13 cellular contexts compared by ENCODE assay signal in genomic region chr12:27966870-27967269, GRCh38. TPM values are rescaled to one million over a fixed set of nuclear protein-coding genes. Genes with fewer than 3 reads are reported as not detected.
A peak's percentile ranks its signal among the peaks of the same experiment; 100 is the strongest.
DNase-seq lines count a peak whose midpoint lies in the region; ATAC-seq and TF ChIP-seq lines count a peak whose summit lies in the region.
"Had no signal": no experiment of that assay in that cellular context is flagged by ENCODE, and none has a peak within 500 bp of the region (broad histone marks: within the 10 kb centered on the region; RNA-seq: fewer than 3 reads in every experiment).

No MANE protein-coding gene starts in this region.

- no peak overlapping the region for H2BK120ac ChIP-seq in mesenchymal stem cell (ENCODE audit: low read depth, low read length)

- H3K4ac ChIP-seq in mesenchymal stem cell (ENCODE audit: low read depth in 1 of 2, low read length in 2 of 2), result no peak overlapping the region

- no peak overlapping the region for H3K23ac ChIP-seq in mesenchymal stem cell (ENCODE audit: low read length in 2 of 2)

- no peak for TF ChIP-seq POLR2A in Peyer's patch (IDR thresholded peaks at IDR 0.05)

- no peak overlapping the region for H3K14ac ChIP-seq in mesenchymal stem cell (ENCODE audit: low read length in 2 of 2)

- ATAC-seq in GM19023 (IDR thresholded peaks at IDR 0.05; ENCODE audit: unreplicated experiment), result no peak
- ATAC-seq: left colon had no signal

- H2AK5ac ChIP-seq in mesenchymal stem cell (ENCODE audit: low read length, severe bottlenecking), result no peak overlapping the region

- no peak overlapping the region for H4K8ac ChIP-seq in mesenchymal stem cell (ENCODE audit: low read length)

- H4K91ac ChIP-seq in mesenchymal stem cell (ENCODE audit: low read length), result no peak overlapping the region

- H2AFZ ChIP-seq in mesenchymal stem cell (ENCODE audit: low read depth, low read length), result no peak overlapping the region

- H3K27me3 ChIP-seq in mesenchymal stem cell (ENCODE audit: control insufficient read depth in 1 of 2, insufficient read depth in 1 of 2, low read length in 2 of 2) (peaks cover 0 to 9% of the 10 kb centered on the region in 2 experiments), Peyer's patch (peaks cover 0 to 23% of the 10 kb centered on the region in 2 donors)

- no peak overlapping the region for H2BK5ac ChIP-seq in mesenchymal stem cell (ENCODE audit: low read depth, low read length, poor library complexity, severe bottlenecking)

- peak overlapping the region; percentile 74 for H3K27ac ChIP-seq in mesenchymal stem cell (ENCODE audit: low read length, poor library complexity, severe bottlenecking)
- H3K27ac ChIP-seq in Peyer's patch, result no peak overlapping the region
- H3K27ac ChIP-seq: tibial nerve had no signal

- H2BK15ac ChIP-seq in mesenchymal stem cell (ENCODE audit: low read depth, poor library complexity, severe bottlenecking), result no peak overlapping the region

- no peaks in the 10 kb centered on the region for H3K79me1 ChIP-seq in mesenchymal stem cell (replicated peaks; ENCODE audit: low read length, poor library complexity, severe bottlenecking)

- H3K4me3 ChIP-seq in astrocyte of the cerebellum (ENCODE audit: low read depth, low read length), result no peak overlapping the region
- H3K4me3 ChIP-seq in mesenchymal stem cell (ENCODE audit: insufficient read depth in 1 of 2, low read depth in 1 of 2, low read length in 2 of 2), result peak overlapping the region in 1 of 2 experiments; percentile 90
- no peak overlapping the region for H3K4me3 ChIP-seq in Peyer's patch
- H3K4me3 ChIP-seq: tibial nerve had no signal

- 3% methylated on average over 2 of the region's 2 CpGs for WGBS in mesenchymal stem cell

- H3K4me1 ChIP-seq in mesenchymal stem cell (ENCODE audit: control insufficient read depth, insufficient read depth, low read depth, low read length) (peaks cover 22% of the 10 kb centered on the region), Peyer's patch (peaks cover 0 to 20% (median 5%) of the 10 kb centered on the region in 4 donors)

- peak; percentile 69 for DNase-seq in COLO829 (ENCODE audit: low spot score)
- DNase-seq in HS-5 (ENCODE audit: low read depth), result peak; percentile 89
- DNase-seq in astrocyte of the cerebellum (ENCODE audit: low read depth), result peak; percentile 91
- peak; percentile 91 for DNase-seq in mesenchymal stem cell
- DNase-seq in HEK293T (ENCODE audit: extremely low spot score), result no peak
- DNase-seq in NCI-H69 (lab: John Stamatoyannopoulos, UW), result no peak
- no peak for DNase-seq in Peyer's patch
- DNase-seq: GF-D8, left colon, NCI-H1417 treated with DMSO at 0.1 percent for 48 hours, T-helper 9 cell had no signal

- no peak overlapping the region for H3K18ac ChIP-seq in mesenchymal stem cell (ENCODE audit: low read depth in 1 of 2, low read length in 2 of 2)

- in situ Hi-C loops in astrocyte of the cerebellum (cut with HindIII; ENCODE audit: low sequenced_read_pairs), result no loop called here

- POLR2A ChIA-PET in HEK293T (lab: Yijun Ruan, JAX), result no interaction called here

- H3K9ac ChIP-seq in mesenchymal stem cell (ENCODE audit: low read length), result peak overlapping the region; percentile 93

- H2BK12ac ChIP-seq in mesenchymal stem cell (ENCODE audit: low read length in 2 of 2), result no peak overlapping the region

- TF ChIP-seq CTCF in astrocyte of the cerebellum (IDR thresholded peaks at IDR 0.05; ENCODE audit: low read depth, low read length, missing control alignments), result no peak
- no peak for TF ChIP-seq CTCF in Peyer's patch (IDR thresholded peaks at IDR 0.05)

- H3K36me3 ChIP-seq in mesenchymal stem cell (ENCODE audit: control insufficient read depth in 1 of 2, insufficient read depth in 2 of 2, low read depth in 1 of 2, low read length in 2 of 2), result peaks cover 0 to 38% of the 10 kb centered on the region in 2 experiments
- H3K36me3 ChIP-seq in Peyer's patch, result no peaks in the 10 kb centered on the region

- CTCF ChIA-PET in HEK293T (lab: Yijun Ruan, JAX), result no interaction called here

- no peak overlapping the region for H3K4me2 ChIP-seq in mesenchymal stem cell (ENCODE audit: low read length, poor library complexity, severe bottlenecking)

- H3K9me3 ChIP-seq in mesenchymal stem cell (ENCODE audit: control insufficient read depth, low read length) (no peaks in the 10 kb centered on the region), Peyer's patch (no peaks in the 10 kb centered on the region)
- H3K9me3 ChIP-seq: tibial nerve had no signal

TF ChIP-seq in HEK293T, 16 proteins besides CTCF, POLR2A, EP300 and RAD21:
- no peak for TF ChIP-seq BHLHE40 (IDR thresholded peaks at IDR 0.05; ENCODE audit: borderline replicate concordance)
- no peak for TF ChIP-seq ZNF384 (IDR thresholded peaks at IDR 0.05)
- TF ChIP-seq SP1 (IDR thresholded peaks at IDR 0.05), result no peak
- no peak for TF ChIP-seq L3MBTL2 (conservative IDR thresholded peaks at IDR 0.05)
- no peak for TF ChIP-seq FOXK2 (IDR thresholded peaks at IDR 0.05)
- no peak for TF ChIP-seq ARNT (IDR thresholded peaks at IDR 0.05)
- TF ChIP-seq SUZ12 (IDR thresholded peaks at IDR 0.05), result no peak
- no peak for TF ChIP-seq PKNOX1 (IDR thresholded peaks at IDR 0.05)
- no peak for TF ChIP-seq CTBP1 (IDR thresholded peaks at IDR 0.05; ENCODE audit: borderline replicate concordance)
- no peak for TF ChIP-seq FOXA1 (IDR thresholded peaks at IDR 0.05)
- TF ChIP-seq LEF1 (IDR thresholded peaks at IDR 0.05; ENCODE audit: borderline replicate concordance), result no peak
- no peak for TF ChIP-seq HDGF (IDR thresholded peaks at IDR 0.05; ENCODE audit: borderline replicate concordance)
- no peak for TF ChIP-seq NFRKB (IDR thresholded peaks at IDR 0.05)
- TF ChIP-seq FOXM1 (IDR thresholded peaks at IDR 0.05; ENCODE audit: borderline replicate concordance), result no peak
- no peak for TF ChIP-seq ELF4 (IDR thresholded peaks at IDR 0.05)
- TF ChIP-seq TARDBP (IDR thresholded peaks at IDR 0.05), result no peak

RNA-seq across cellular contexts. Expression of gene PTHLH, which starts 5.7 kb away (rescaled TPM):
- polyA plus RNA-seq in mesenchymal stem cell (2013, experiment 1 of 2), result not detected
- 0.15 TPM for polyA plus RNA-seq in mesenchymal stem cell (2013, experiment 2 of 2)
- total RNA-seq in Peyer's patch, result not detected
- total RNA-seq: left colon had no signal

Comparison
In these comparisons a context has a peak if more than half of its experiments do, and no peak if none do; other contexts are left out.
1. DNase-seq: peak in COLO829 (single experiment), HS-5 (single experiment), astrocyte of the cerebellum (single experiment) and mesenchymal stem cell (single experiment); none in HEK293T (single experiment), NCI-H69 (single experiment) and Peyer's patch (0 of 3).